ENCODE assay signal across 10 cellular contexts in genomic region chr3:149815318-149815717, GRCh38. TPM values are rescaled to one million over a fixed set of nuclear protein-coding genes. Genes with fewer than 3 reads are reported as not detected.
DNase-seq lines count a peak whose midpoint lies in the region; ATAC-seq and TF ChIP-seq lines count a peak whose summit lies in the region.
"Had no signal": no experiment of that assay in that cellular context is flagged by ENCODE, and none has a peak within 500 bp of the region (broad histone marks: within the 10 kb centered on the region; RNA-seq: fewer than 3 reads in every experiment).

No MANE protein-coding gene starts in this region.

- POLR2A ChIA-PET in activated CD8-positive, alpha-beta T cell treated with anti-CD3 and anti-CD28 coated beads for 36 hours (lab: Charles Lee) = no interaction called here

- H3K27ac Mint-ChIP-seq in activated CD8-positive, alpha-beta T cell treated with anti-CD3 and anti-CD28 coated beads for 36 hours = no peak overlapping the region

- TF ChIP-seq CTCF in heart right ventricle (IDR thresholded peaks at IDR 0.05) = no peak
- TF ChIP-seq CTCF in activated CD8-positive, alpha-beta T cell treated with anti-CD3 and anti-CD28 coated beads for 36 hours (IDR thresholded peaks at IDR 0.05) = no peak
- no peak for TF ChIP-seq CTCF in upper lobe of left lung (IDR thresholded peaks at IDR 0.05)

- WGBS in heart right ventricle, 2 donors = 86 to 92% methylated on average over 1 of the region's 1 CpG
- 68 to 70% methylated on average over 1 of the region's 1 CpG for WGBS in upper lobe of left lung, 2 donors

- H3K9me3 ChIP-seq in heart right ventricle (no peaks in the 10 kb centered on the region), upper lobe of left lung (no peaks in the 10 kb centered on the region)

- H3K36me3 Mint-ChIP-seq in activated CD8-positive, alpha-beta T cell treated with anti-CD3 and anti-CD28 coated beads for 36 hours (ENCODE audit: low read depth) = peaks cover 10% of the 10 kb centered on the region

- peak overlapping the region; percentile 90 for H3K4me3 Mint-ChIP-seq in activated CD8-positive, alpha-beta T cell treated with anti-CD3 and anti-CD28 coated beads for 36 hours

- TF ChIP-seq EP300 in upper lobe of left lung (IDR thresholded peaks at IDR 0.05) = peak in 1 of 4 donors; percentile 39

- peak overlapping the region in 6 of 10 donors; percentile 77 to 84 (median 84) for H3K4me3 ChIP-seq in heart right ventricle
- peak overlapping the region in 3 of 4 donors; percentile 61 to 84 (median 70) for H3K4me3 ChIP-seq in upper lobe of left lung

- H3K4me1 Mint-ChIP-seq in activated CD8-positive, alpha-beta T cell treated with anti-CD3 and anti-CD28 coated beads for 36 hours (ENCODE audit: low read depth) = peaks cover 55% of the 10 kb centered on the region

- no peaks in the 10 kb centered on the region for H3K36me3 ChIP-seq in heart right ventricle
- H3K36me3 ChIP-seq in upper lobe of left lung = no peaks in the 10 kb centered on the region

- H3K27ac ChIP-seq in heart right ventricle = peak overlapping the region in 5 of 10 donors; percentile 18 to 99 (median 97)
- peak overlapping the region; percentile 66 for H3K27ac ChIP-seq in layer of hippocampus (ENCODE audit: low read depth, low read length)
- H3K27ac ChIP-seq in upper lobe of left lung = peak overlapping the region; percentile 96 to 98 (median 98)
- H3K27ac ChIP-seq: C4-2B had no signal

- CTCF ChIA-PET in activated CD8-positive, alpha-beta T cell treated with anti-CD3 and anti-CD28 coated beads for 36 hours (lab: Charles Lee) = no interaction called here

- intact Hi-C loops in heart right ventricle (cut with DNase I) = no loop called here
- intact Hi-C loops in cardiac septum (cut with DNase I) = no loop called here
- intact Hi-C loops in activated CD8-positive, alpha-beta T cell treated with anti-CD3 and anti-CD28 coated beads for 36 hours (cut with micrococcal nuclease) = no loop called here

- H3K27me3 Mint-ChIP-seq in activated CD8-positive, alpha-beta T cell treated with anti-CD3 and anti-CD28 coated beads for 36 hours = peaks cover under 1% of the 10 kb centered on the region

- ATAC-seq in heart right ventricle = no peak
- ATAC-seq in activated CD8-positive, alpha-beta T cell treated with anti-CD3 and anti-CD28 coated beads for 36 hours = no peak
- ATAC-seq in upper lobe of left lung (ENCODE audit: low FRiP score in 2 of 2) = no peak
- ATAC-seq in HG03025 (IDR thresholded peaks at IDR 0.05; ENCODE audit: low FRiP score, unreplicated experiment) = no peak
- ATAC-seq in HG03457 (IDR thresholded peaks at IDR 0.05; ENCODE audit: unreplicated experiment) = no peak

- DNase-seq in heart right ventricle (no peak), cardiac septum (ENCODE audit: low spot score) (no peak), upper lobe of left lung (no peak), NCI-H2107 (lab: John Stamatoyannopoulos, UW) (no peak)
- DNase-seq in activated CD8-positive, alpha-beta T cell treated with anti-CD3 and anti-CD28 coated beads for 36 hours = no peak
- DNase-seq: anterior cingulate cortex had no signal

- H3K4me1 ChIP-seq in heart right ventricle (peaks cover 0 to 64% (median 46%) of the 10 kb centered on the region in 9 donors), upper lobe of left lung (peaks cover 29 to 44% (median 38%) of the 10 kb centered on the region in 4 donors)

- H3K27me3 ChIP-seq in heart right ventricle (no peaks in the 10 kb centered on the region), layer of hippocampus (ENCODE audit: control insufficient read depth, insufficient read depth, low read length) (no peaks in the 10 kb centered on the region), upper lobe of left lung (no peaks in the 10 kb centered on the region)

- TF ChIP-seq POLR2A in upper lobe of left lung (IDR thresholded peaks at IDR 0.05) = no peak

- no peaks in the 10 kb centered on the region for H3K9me3 Mint-ChIP-seq in activated CD8-positive, alpha-beta T cell treated with anti-CD3 and anti-CD28 coated beads for 36 hours

RNA-seq across cellular contexts. Expression of gene RNF13, which starts 2.3 kb away (rescaled TPM):
- total RNA-seq in heart right ventricle (10 to 100 TPM; 46.6 to 72.3 (median 55.5) TPM), cardiac septum (46.6 TPM), upper lobe of left lung (100 to 1,000 TPM in 3 of 6 donors, 10 to 100 TPM in 3; 50.2 to 136 (median 101) TPM)
- 10 to 100 TPM; 24.8 to 36.4 TPM for polyA plus RNA-seq in heart right ventricle
- 10 to 100 TPM; 25.7 to 26.3 TPM for total RNA-seq in activated CD8-positive, alpha-beta T cell treated with anti-CD3 and anti-CD28 coated beads for 36 hours

RNA-seq across cellular contexts. Expression of gene ANKUB1, which starts 23.0 kb away (rescaled TPM):
- total RNA-seq in heart right ventricle = not detected
- polyA plus RNA-seq in heart right ventricle = not detected
- not detected for total RNA-seq in cardiac septum
- not detected for total RNA-seq in activated CD8-positive, alpha-beta T cell treated with anti-CD3 and anti-CD28 coated beads for 36 hours
- total RNA-seq in upper lobe of left lung = 10 to 100 TPM in 1 of 6 donors, 1 to 10 TPM in 4, not detected in 1; 1.4 to 24.5 (median 3.1) TPM
